Comparison of ENCODE assay signal across 12 cellular contexts in genomic region chr9:86485359-86485758, GRCh38.
DNase-seq lines count a peak whose midpoint lies in the region; ATAC-seq and TF ChIP-seq lines count a peak whose summit lies in the region.
"Had no signal": no experiment of that assay in that cellular context is flagged by ENCODE, and none has a peak within 500 bp of the region (broad histone marks: within the 10 kb centered on the region; RNA-seq: fewer than 3 reads in every experiment).

No MANE protein-coding gene starts in this region.

- H3K4me3 ChIP-seq in GM12865 (ENCODE audit: low read depth, low read length), result no peak overlapping the region
- no peak overlapping the region for H3K4me3 ChIP-seq in CD8-positive, alpha-beta T cell (ENCODE audit: low read depth, low read length)
- H3K4me3 ChIP-seq: thoracic aorta had no signal

- no peak overlapping the region for H3K27ac Mint-ChIP-seq in activated T-helper 17 cell treated with anti-CD3 and anti-CD28 coated beads, Interleukin-2, amount 50 U/mL, for 72 hours
- no peak overlapping the region for H3K27ac Mint-ChIP-seq in CD8-positive, alpha-beta T cell

- H3K27me3 Mint-ChIP-seq in activated T-helper 17 cell treated with anti-CD3 and anti-CD28 coated beads, Interleukin-2, amount 50 U/mL, for 72 hours, result peaks cover 7% of the 10 kb centered on the region
- H3K27me3 Mint-ChIP-seq in CD8-positive, alpha-beta T cell (ENCODE audit: low read depth), result peaks cover 2% of the 10 kb centered on the region

- POLR2A ChIA-PET in CD8-positive, alpha-beta T cell (lab: Charles Lee), result no interaction called here

- no peaks in the 10 kb centered on the region for H3K4me1 ChIP-seq in CD8-positive, alpha-beta T cell (ENCODE audit: insufficient read depth, low read length)

- H3K4me3 Mint-ChIP-seq in activated T-helper 17 cell treated with anti-CD3 and anti-CD28 coated beads, Interleukin-2, amount 50 U/mL, for 72 hours, result no peak overlapping the region
- no peak overlapping the region for H3K4me3 Mint-ChIP-seq in CD8-positive, alpha-beta T cell

- intact Hi-C loops in CD8-positive, alpha-beta T cell (cut with DNase I, micrococcal nuclease), result no loop called here

- DNase-seq in GM12865 (ENCODE audit: low read depth) (peak; percentile 38), NCI-H1105 (lab: John Stamatoyannopoulos, UW) (no peak), OCI-M2 (lab: John Stamatoyannopoulos, UW; ENCODE audit: unreplicated experiment) (no peak), amniotic stem cell (lab: John Stamatoyannopoulos, UW) (no peak)
- DNase-seq in CD8-positive, alpha-beta T cell, result no peak
- DNase-seq: central memory CD4-positive, alpha-beta T cell; KBM-7; NCI-H510A treated with DMSO at 0.1 percent for 48 hours had no signal

- H3K9me3 Mint-ChIP-seq in activated T-helper 17 cell treated with anti-CD3 and anti-CD28 coated beads, Interleukin-2, amount 50 U/mL, for 72 hours, result no peaks in the 10 kb centered on the region
- H3K9me3 Mint-ChIP-seq in CD8-positive, alpha-beta T cell, result no peaks in the 10 kb centered on the region

- ATAC-seq in GM19395 (IDR thresholded peaks at IDR 0.05; ENCODE audit: unreplicated experiment) (peak; percentile 54), HG03139 (IDR thresholded peaks at IDR 0.05; ENCODE audit: unreplicated experiment) (peak; percentile 72)
- ATAC-seq in activated T-helper 17 cell treated with anti-CD3 and anti-CD28 coated beads, Interleukin-2, amount 50 U/mL, for 72 hours (replicated peaks), result peak; percentile 84
- no peak for ATAC-seq in CD8-positive, alpha-beta T cell

- CTCF ChIA-PET in CD8-positive, alpha-beta T cell (lab: Charles Lee), result interaction anchor here (3.4 kb wide), 1 partner anchor 839 kb away, joined by 27 read pairs; no protein-coding TSS in a partner anchor

- no peaks in the 10 kb centered on the region for H3K4me1 Mint-ChIP-seq in activated T-helper 17 cell treated with anti-CD3 and anti-CD28 coated beads, Interleukin-2, amount 50 U/mL, for 72 hours
- peaks cover 7% of the 10 kb centered on the region for H3K4me1 Mint-ChIP-seq in CD8-positive, alpha-beta T cell (ENCODE audit: low read depth)

- no peaks in the 10 kb centered on the region for H3K36me3 ChIP-seq in CD8-positive, alpha-beta T cell (ENCODE audit: insufficient read depth, low read length)
- H3K36me3 ChIP-seq: thoracic aorta had no signal

- no peaks in the 10 kb centered on the region for H3K9me3 ChIP-seq in CD8-positive, alpha-beta T cell (ENCODE audit: low read length)
- H3K9me3 ChIP-seq: thoracic aorta had no signal

- TF ChIP-seq CTCF in GM12865 (IDR thresholded peaks at IDR 0.05; ENCODE audit: insufficient read depth, low read depth, low read length, missing control alignments), result no peak
- no peak for TF ChIP-seq CTCF in CD8-positive, alpha-beta T cell (IDR thresholded peaks at IDR 0.05)

- no peak overlapping the region for H3K27ac ChIP-seq in CD8-positive, alpha-beta T cell (ENCODE audit: low read depth, low read length)
- H3K27ac ChIP-seq: thoracic aorta had no signal

- H3K27me3 ChIP-seq in CD8-positive, alpha-beta T cell (ENCODE audit: insufficient read depth, low read length), result no peaks in the 10 kb centered on the region

- no peaks in the 10 kb centered on the region for H3K36me3 Mint-ChIP-seq in activated T-helper 17 cell treated with anti-CD3 and anti-CD28 coated beads, Interleukin-2, amount 50 U/mL, for 72 hours (ENCODE audit: low read depth)
- no peaks in the 10 kb centered on the region for H3K36me3 Mint-ChIP-seq in CD8-positive, alpha-beta T cell
